ENCODE assay signal across 8 cellular contexts in genomic region chr11:47980093-47980906, GRCh38. TPM values are rescaled to one million over a fixed set of nuclear protein-coding genes. Genes with fewer than 3 reads are reported as not detected.
A peak's percentile ranks its signal among the peaks of the same experiment; 100 is the strongest.
DNase-seq lines count a peak whose midpoint lies in the region; ATAC-seq and TF ChIP-seq lines count a peak whose summit lies in the region.

Gene PTPRJ, plus strand, starts transcription at chr11:47980559. Its CDS starts 354 bp downstream, at chr11:47980913.

- peaks cover 12% of the 10 kb centered on the region for H3K27me3 Mint-ChIP-seq in activated naive CD8-positive, alpha-beta T cell treated with anti-CD3 and anti-CD28 coated beads, Interleukin-2, amount 10 ng/mL, durations not matched to agents 7 days and 5 days
- H3K27me3 Mint-ChIP-seq in osteocyte (ENCODE audit: unreplicated experiment) = no peaks in the 10 kb centered on the region

- H3K27ac Mint-ChIP-seq in activated naive CD8-positive, alpha-beta T cell treated with anti-CD3 and anti-CD28 coated beads, Interleukin-2, amount 10 ng/mL, durations not matched to agents 7 days and 5 days = peak within 1 kb of the TSS; percentile 65
- peak within 1 kb of the TSS; percentile 8 for H3K27ac Mint-ChIP-seq in osteocyte (ENCODE audit: unreplicated experiment)

- H3K27ac ChIP-seq in cardiac muscle cell (peak within 1 kb of the TSS; percentile 77), aorta (ENCODE audit: low read depth in 1 of 2, low read length in 2 of 2) (peak within 1 kb of the TSS in 1 of 2 donors; percentile 34)

- peak within 1 kb of the TSS; percentile 98 for H3K4me3 Mint-ChIP-seq in activated naive CD8-positive, alpha-beta T cell treated with anti-CD3 and anti-CD28 coated beads, Interleukin-2, amount 10 ng/mL, durations not matched to agents 7 days and 5 days
- peak within 1 kb of the TSS; percentile 78 for H3K4me3 Mint-ChIP-seq in osteocyte (ENCODE audit: unreplicated experiment)

- H3K4me1 ChIP-seq in cardiac muscle cell (ENCODE audit: low read depth) (peaks cover 18% of the 10 kb centered on the region), aorta (ENCODE audit: control insufficient read depth in 1 of 2, insufficient read depth in 2 of 2, low read length in 2 of 2) (no peaks in the 10 kb centered on the region)

- peaks cover 15% of the 10 kb centered on the region for H3K36me3 Mint-ChIP-seq in activated naive CD8-positive, alpha-beta T cell treated with anti-CD3 and anti-CD28 coated beads, Interleukin-2, amount 10 ng/mL, durations not matched to agents 7 days and 5 days
- no peaks in the 10 kb centered on the region for H3K36me3 Mint-ChIP-seq in osteocyte (ENCODE audit: unreplicated experiment)

- no peaks in the 10 kb centered on the region for H3K9me3 ChIP-seq in cardiac muscle cell (ENCODE audit: low read depth)
- H3K9me3 ChIP-seq in aorta (ENCODE audit: control insufficient read depth, low read length) = no peaks in the 10 kb centered on the region

- H3K4me3 ChIP-seq in AG10803 (ENCODE audit: low read length) = peak within 1 kb of the TSS; percentile 67
- H3K4me3 ChIP-seq in cardiac muscle cell = peak within 1 kb of the TSS; percentile 96
- peak within 1 kb of the TSS; percentile 89 to 97 for H3K4me3 ChIP-seq in aorta (ENCODE audit: low read length in 2 of 2)

- H3K4me1 Mint-ChIP-seq in activated naive CD8-positive, alpha-beta T cell treated with anti-CD3 and anti-CD28 coated beads, Interleukin-2, amount 10 ng/mL, durations not matched to agents 7 days and 5 days = peaks cover 29% of the 10 kb centered on the region
- H3K4me1 Mint-ChIP-seq in osteocyte (ENCODE audit: unreplicated experiment) = peaks cover 30% of the 10 kb centered on the region

- POLR2A ChIA-PET in activated naive CD8-positive, alpha-beta T cell treated with anti-CD3 and anti-CD28 coated beads, Interleukin-2, amount 10 ng/mL, durations not matched to agents 7 days and 5 days (lab: Charles Lee) = interaction anchor here (0.7 to 2.0 kb wide), 5 partner anchors 13 to 30 kb away, joined by 3 to 8 read pairs (median 4); no protein-coding TSS in a partner anchor

- H3K27me3 ChIP-seq in cardiac muscle cell (no peaks in the 10 kb centered on the region), aorta (ENCODE audit: control insufficient read depth in 1 of 2, insufficient read depth in 2 of 2, low read length in 1 of 2) (no peaks in the 10 kb centered on the region)

- no peaks in the 10 kb centered on the region for H3K9me3 Mint-ChIP-seq in activated naive CD8-positive, alpha-beta T cell treated with anti-CD3 and anti-CD28 coated beads, Interleukin-2, amount 10 ng/mL, durations not matched to agents 7 days and 5 days
- no peaks in the 10 kb centered on the region for H3K9me3 Mint-ChIP-seq in osteocyte (ENCODE audit: unreplicated experiment)

- peak; percentile 50 for DNase-seq in AG10803 (ENCODE audit: low read depth)
- peak; percentile 56 for DNase-seq in SK-MEL-5 (ENCODE audit: low read depth, low spot score)
- peak; percentile 77 for DNase-seq in activated naive CD8-positive, alpha-beta T cell treated with anti-CD3 and anti-CD28 coated beads, Interleukin-2, amount 10 ng/mL, durations not matched to agents 7 days and 5 days
- peak; percentile 72 to 88 for DNase-seq in cardiac muscle cell (ENCODE audit: low read depth in 1 of 2, low spot score in 1 of 2)
- DNase-seq in osteocyte (ENCODE audit: extremely low spot score, unreplicated experiment) = peak; percentile 86
- peak; percentile 74 to 89 for DNase-seq in aorta

- TF ChIP-seq CTCF in AG10803 (conservative IDR thresholded peaks at IDR 0.05; ENCODE audit: low read length) (0 out of 2 replicates have a peak, but pooled peaks have one; percentile 8), cardiac muscle cell (IDR thresholded peaks at IDR 0.05; ENCODE audit: low read depth, low read length) (no peak), osteocyte (IDR thresholded peaks at IDR 0.05) (no peak)

- H3K36me3 ChIP-seq in cardiac muscle cell = no peaks in the 10 kb centered on the region
- H3K36me3 ChIP-seq in aorta (ENCODE audit: control insufficient read depth in 1 of 2, insufficient read depth in 2 of 2, low read length in 1 of 2) = no peaks in the 10 kb centered on the region

- WGBS in aorta, 2 donors = 2% methylated on average over 63 to 110 of the region's 110 CpGs

- in situ Hi-C loops in SK-MEL-5 (cut with HindIII; ENCODE audit: low pct_unique_long_range_greater_than_20kb, low sequenced_read_pairs) = loop anchor here (25.0 kb wide), 1 partner anchor 132 kb away; no protein-coding TSS in a partner anchor

- intact Hi-C loops in aorta (cut with DNase I) = loop anchor here (5.0 to 10.0 kb wide), 2 partner anchors 82 to 125 kb away; no protein-coding TSS in a partner anchor

- ATAC-seq in GM19043 (IDR thresholded peaks at IDR 0.05; ENCODE audit: low read depth, unreplicated experiment) (peak; percentile 29), HG03378 (IDR thresholded peaks at IDR 0.05; ENCODE audit: unreplicated experiment) (peak; percentile 35), aorta (ENCODE audit: low FRiP score) (peak; percentile 67)
- ATAC-seq in activated naive CD8-positive, alpha-beta T cell treated with anti-CD3 and anti-CD28 coated beads, Interleukin-2, amount 10 ng/mL, durations not matched to agents 7 days and 5 days (ENCODE audit: low read depth) = peak; percentile 64

RNA-seq across cellular contexts. Expression of gene PTPRJ, which starts in this region (rescaled TPM):
- total RNA-seq in SK-MEL-5 (2014; rRNA removed; shearing (Covaris generic)) = 39.4 and 40.1 TPM in 2 replicates
- polyA plus RNA-seq in SK-MEL-5 (2015; cell fraction: cytosol; rRNA removed) = 39.0 and 54.7 TPM in 2 replicates
- 37.4 and 40.4 TPM in 2 replicates for polyA plus RNA-seq in SK-MEL-5 (2015; cell fraction: nucleus; rRNA removed)
- total RNA-seq in activated naive CD8-positive, alpha-beta T cell treated with anti-CD3 and anti-CD28 coated beads, Interleukin-2, amount 10 ng/mL, durations not matched to agents 7 days and 5 days = 10 to 100 TPM; 51.5 to 53.5 TPM
- 10.5 and 12.4 TPM in 2 replicates for total RNA-seq in cardiac muscle cell
- polyA plus RNA-seq in cardiac muscle cell = 8.9 and 12.2 TPM in 2 replicates
- 16.6 and 18.6 TPM in 2 replicates for total RNA-seq in osteocyte
- total RNA-seq in aorta = 10 to 100 TPM; 14.3 to 20.1 TPM
- polyA plus RNA-seq in aorta = 1 to 10 TPM; 2.0 to 2.8 TPM
